2 cellular contexts compared by ENCODE assay signal in the genomic region with DNA sequence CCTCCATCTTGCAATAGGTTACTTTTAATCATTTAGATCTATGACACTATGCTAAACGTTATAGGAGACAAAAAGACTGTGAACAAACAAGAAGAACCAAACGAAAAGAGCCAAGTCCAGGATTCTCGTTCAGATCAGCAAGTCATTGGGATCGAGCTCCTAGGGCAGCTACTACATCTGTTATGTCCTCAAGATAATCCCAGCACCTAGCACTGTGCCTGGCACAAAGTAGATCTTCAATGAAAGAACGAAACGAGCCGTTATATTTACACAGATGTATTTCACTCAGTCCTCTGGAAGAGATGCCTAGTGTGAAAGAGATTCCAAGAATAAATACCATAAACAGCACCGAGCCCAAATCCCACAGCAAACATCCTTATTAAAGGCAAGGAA.
TF ChIP-seq lines count a peak whose summit lies in the region.

No MANE protein-coding gene starts in this region.

TF ChIP-seq in H1, 55 proteins besides CTCF, POLR2A, EP300 and RAD21 (continued from another document):
- TF ChIP-seq EZH2 (IDR thresholded peaks at IDR 0.05; ENCODE audit: low read depth, low read length, severe bottlenecking) (no peak), SIRT6 (IDR thresholded peaks at IDR 0.05; ENCODE audit: low read length) (no peak), KDM5A (IDR thresholded peaks at IDR 0.05; ENCODE audit: low read length) (no peak), NRF1 (IDR thresholded peaks at IDR 0.05; ENCODE audit: low read depth, low read length) (no peak), SIN3A (conservative IDR thresholded peaks at IDR 0.05 in 1 of 2, IDR thresholded peaks at IDR 0.05 in 1 of 2; ENCODE audit: low read depth in 1 of 2, low read length in 2 of 2) (no peak), RXRA (IDR thresholded peaks at IDR 0.05; ENCODE audit: insufficient read depth, low read depth, low read length) (no peak), NANOG (IDR thresholded peaks at IDR 0.05; ENCODE audit: insufficient read depth, low read depth, low read length, poor library complexity, severe bottlenecking) (no peak), HDAC2 (IDR thresholded peaks at IDR 0.05; ENCODE audit: borderline replicate concordance in 1 of 2, low read depth in 2 of 2, low read length in 2 of 2) (no peak), SAP30 (IDR thresholded peaks at IDR 0.05; ENCODE audit: insufficient read depth, insufficient replicate concordance, low read length) (no peak), CBX8 (IDR thresholded peaks at IDR 0.05; ENCODE audit: borderline replicate concordance, low read depth, low read length) (no peak), CHD2 (IDR thresholded peaks at IDR 0.05; ENCODE audit: low read length) (no peak), BCL11A (IDR thresholded peaks at IDR 0.05; ENCODE audit: low read depth in 2 of 2, low read length in 2 of 2) (no peak), CTBP2 (IDR thresholded peaks at IDR 0.05; ENCODE audit: borderline replicate concordance, insufficient read depth, insufficient read length, low read length) (no peak), TAF1 (IDR thresholded peaks at IDR 0.05; ENCODE audit: low read depth, low read length) (no peak)
- TF ChIP-seq, protein P1, sequence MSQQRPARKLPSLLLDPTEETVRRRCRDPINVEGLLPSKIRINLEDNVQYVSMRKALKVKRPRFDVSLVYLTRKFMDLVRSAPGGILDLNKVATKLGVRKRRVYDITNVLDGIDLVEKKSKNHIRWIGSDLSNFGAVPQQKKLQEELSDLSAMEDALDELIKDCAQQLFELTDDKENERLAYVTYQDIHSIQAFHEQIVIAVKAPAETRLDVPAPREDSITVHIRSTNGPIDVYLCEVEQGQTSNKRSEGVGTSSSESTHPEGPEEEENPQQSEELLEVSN (IDR thresholded peaks at IDR 0.05) = no peak

TF ChIP-seq in neural cell, 6 proteins besides CTCF, POLR2A, EP300 and RAD21 (continued from another document):
- no peak for TF ChIP-seq TAF1 (IDR thresholded peaks at IDR 0.05; ENCODE audit: low read depth)
